8 cellular contexts compared by ENCODE assay signal in genomic region chr7:101952355-101953247, GRCh38.
DNase-seq lines count a peak whose midpoint lies in the region; ATAC-seq, FAIRE-seq and TF ChIP-seq lines count a peak whose summit lies in the region.

No MANE protein-coding gene starts in this region.

- in situ Hi-C loops in K562 (cut with MboI) = no loop called here

- CTCF ChIA-PET in A549 (lab: Yijun Ruan, JAX) = interaction anchor here (1.1 kb wide), 1 partner anchor 125 kb away, joined by 3 read pairs; no protein-coding TSS in a partner anchor
- CTCF ChIA-PET in K562 (lab: Yijun Ruan, JAX; ENCODE audit: low intra/inter-chr PET ratio) = no interaction called here
- CTCF ChIA-PET in activated CD8-positive, alpha-beta memory T cell treated with anti-CD3 and anti-CD28 coated beads, Interleukin-2, amount 10 ng/mL, durations not matched to agents 7 days and 5 days (lab: Charles Lee) = no interaction called here
- CTCF ChIA-PET in T-cell (lab: Charles Lee) = no interaction called here

- peak overlapping the region; percentile 24 to 99 for H3K18ac ChIP-seq in mesenchymal stem cell (ENCODE audit: low read depth in 1 of 2, low read length in 2 of 2)

- no peak overlapping the region for H3K27ac Mint-ChIP-seq in activated CD8-positive, alpha-beta memory T cell treated with anti-CD3 and anti-CD28 coated beads, Interleukin-2, amount 10 ng/mL, durations not matched to agents 7 days and 5 days
- no peak overlapping the region for H3K27ac Mint-ChIP-seq in T-cell

- DNase-seq in A549 (ENCODE audit: low read depth in 1 of 2, low spot score in 1 of 2) (peak in 1 of 2 experiments; percentile 29), HT1080 (ENCODE audit: low read depth) (peak; percentile 79), K562 (ENCODE audit: extremely low read depth in 1 of 4, low spot score in 3 of 4) (peak in 3 of 4 experiments; percentile 34 to 42 (median 41)), mesenchymal stem cell (peak; percentile 97), HK-2 (ENCODE audit: unreplicated experiment) (no peak), T-cell (no peak)
- no peak for DNase-seq in activated CD8-positive, alpha-beta memory T cell treated with anti-CD3 and anti-CD28 coated beads, Interleukin-2, amount 10 ng/mL, durations not matched to agents 7 days and 5 days
- no peak for DNase-seq in NK-92 treated with Interleukin-12 subunit alpha and Interleukin-12 subunit beta, amount 100 ng/mL, for 24 hours (lab: John Stamatoyannopoulos, UW)

- peak overlapping the region in 1 of 2 experiments; percentile 0 for H3K23ac ChIP-seq in mesenchymal stem cell (ENCODE audit: low read length in 2 of 2)

- no peaks in the 10 kb centered on the region for H3K36me3 Mint-ChIP-seq in activated CD8-positive, alpha-beta memory T cell treated with anti-CD3 and anti-CD28 coated beads, Interleukin-2, amount 10 ng/mL, durations not matched to agents 7 days and 5 days
- H3K36me3 Mint-ChIP-seq in T-cell = peaks cover 8% of the 10 kb centered on the region

- no TSS peak for BruUV-seq in K562 (replicated peaks; lab: Mats Ljungman, UMichigan)

- no peaks in the 10 kb centered on the region; the same call in 2 of the 3 replicates for H3K36me3 ChIP-seq in K562 (ENCODE audit: control insufficient read depth, insufficient read depth, low read length)
- no peaks in the 10 kb centered on the region for H3K36me3 ChIP-seq in mesenchymal stem cell (ENCODE audit: control insufficient read depth in 1 of 2, insufficient read depth in 2 of 2, low read depth in 1 of 2, low read length in 2 of 2)

- H3K9ac ChIP-seq in K562 (ENCODE audit: insufficient read depth in 1 of 2, low read depth in 2 of 2, low read length in 2 of 2) (peak overlapping the region in 1 of 2 experiments; percentile 70; a peak in 1 of 4 replicates), mesenchymal stem cell (ENCODE audit: low read length) (peak overlapping the region; percentile 87)

- H4K8ac ChIP-seq in mesenchymal stem cell (ENCODE audit: low read length) = peak overlapping the region; percentile 45

- peak overlapping the region; percentile 4 for H2BK120ac ChIP-seq in mesenchymal stem cell (ENCODE audit: low read depth, low read length)

- no peaks in the 10 kb centered on the region for H3K9me3 ChIP-seq in A549
- H3K9me3 ChIP-seq in K562 (replicated peaks; ENCODE audit: control insufficient read depth, insufficient read depth, low read depth, low read length) = no peaks in the 10 kb centered on the region
- no peaks in the 10 kb centered on the region for H3K9me3 ChIP-seq in mesenchymal stem cell (ENCODE audit: control insufficient read depth, low read length)

- H3K4ac ChIP-seq in mesenchymal stem cell (ENCODE audit: low read depth in 1 of 2, low read length in 2 of 2) = peak overlapping the region; percentile 46 to 90

- peak overlapping the region; percentile 15 to 99 for H2BK12ac ChIP-seq in mesenchymal stem cell (ENCODE audit: low read length in 2 of 2)

- H2AK5ac ChIP-seq in mesenchymal stem cell (ENCODE audit: low read length, severe bottlenecking) = no peak overlapping the region

- H3K4me2 ChIP-seq in A549 (peak overlapping the region; percentile 31), K562 (ENCODE audit: insufficient read depth, low read length) (no peak overlapping the region), mesenchymal stem cell (ENCODE audit: low read length, poor library complexity, severe bottlenecking) (no peak overlapping the region)

- TF ChIP-seq CTCF in A549 (IDR thresholded peaks at IDR 0.05) (no peak), K562 (IDR thresholded peaks at IDR 0.05 in 2 of 3, conservative IDR thresholded peaks at IDR 0.05 in 1 of 3; ENCODE audit: insufficient read depth in 2 of 3, low read depth in 1 of 3, low read length in 3 of 3) (no peak)

- H3K4me3 Mint-ChIP-seq in activated CD8-positive, alpha-beta memory T cell treated with anti-CD3 and anti-CD28 coated beads, Interleukin-2, amount 10 ng/mL, durations not matched to agents 7 days and 5 days = no peak overlapping the region
- no peak overlapping the region for H3K4me3 Mint-ChIP-seq in T-cell

- H3K9me1 ChIP-seq in K562 (ENCODE audit: control insufficient read depth, insufficient read depth, low read length) = no peaks in the 10 kb centered on the region

- H3K79me2 ChIP-seq in K562 (ENCODE audit: control insufficient read depth, insufficient read depth, low read length) = peaks cover 29% of the 10 kb centered on the region

- H3K27me3 ChIP-seq in K562 (ENCODE audit: control insufficient read depth in 2 of 2, insufficient read depth in 2 of 2, low read length in 2 of 2) (no peaks in the 10 kb centered on the region), mesenchymal stem cell (ENCODE audit: control insufficient read depth in 1 of 2, insufficient read depth in 1 of 2, low read length in 2 of 2) (no peaks in the 10 kb centered on the region)

- H3K9me3 Mint-ChIP-seq in activated CD8-positive, alpha-beta memory T cell treated with anti-CD3 and anti-CD28 coated beads, Interleukin-2, amount 10 ng/mL, durations not matched to agents 7 days and 5 days (ENCODE audit: low read depth) = no peaks in the 10 kb centered on the region
- H3K9me3 Mint-ChIP-seq in T-cell = no peaks in the 10 kb centered on the region

- H3K4me3 ChIP-seq in A549 = no peak overlapping the region
- no peak overlapping the region for H3K4me3 ChIP-seq in K562
- peak overlapping the region in 1 of 2 experiments; percentile 59 for H3K4me3 ChIP-seq in mesenchymal stem cell (ENCODE audit: insufficient read depth in 1 of 2, low read depth in 1 of 2, low read length in 2 of 2)

- peaks cover 12% of the 10 kb centered on the region for H3K4me1 Mint-ChIP-seq in activated CD8-positive, alpha-beta memory T cell treated with anti-CD3 and anti-CD28 coated beads, Interleukin-2, amount 10 ng/mL, durations not matched to agents 7 days and 5 days
- peaks cover 8 to 15% (median 12%) of the 10 kb centered on the region in 3 donors for H3K4me1 Mint-ChIP-seq in T-cell

- peaks cover 33% of the 10 kb centered on the region for H3K4me1 ChIP-seq in A549
- H3K4me1 ChIP-seq in K562 (replicated peaks in 1 of 2; ENCODE audit: control insufficient read depth in 2 of 2, insufficient read depth in 2 of 2, low read length in 2 of 2) = peaks cover 10 to 13% of the 10 kb centered on the region in 2 experiments
- H3K4me1 ChIP-seq in mesenchymal stem cell (ENCODE audit: control insufficient read depth, insufficient read depth, low read depth, low read length) = peaks cover 8% of the 10 kb centered on the region

- peak overlapping the region; percentile 15 for H2BK15ac ChIP-seq in mesenchymal stem cell (ENCODE audit: low read depth, poor library complexity, severe bottlenecking)

- ATAC-seq in A549 (no peak), K562 (no peak), T-cell (replicated peaks in 1 of 4) (no peak)
- ATAC-seq in activated CD8-positive, alpha-beta memory T cell treated with anti-CD3 and anti-CD28 coated beads, Interleukin-2, amount 10 ng/mL, durations not matched to agents 7 days and 5 days = no peak

- H4K91ac ChIP-seq in mesenchymal stem cell (ENCODE audit: low read length) = peak overlapping the region; percentile 79

- H3K14ac ChIP-seq in mesenchymal stem cell (ENCODE audit: low read length in 2 of 2) = peak overlapping the region in 1 of 2 experiments; percentile 75

- 89% methylated on average over 29 of the region's 29 CpGs for WGBS in A549 (ENCODE audit: missing lambda C conversion rate)
- WGBS in K562 (ENCODE audit: insufficient coverage, low coverage, missing lambda C conversion rate) = 84% methylated on average over 29 of the region's 29 CpGs
- 75% methylated on average over 26 of the region's 29 CpGs for WGBS in mesenchymal stem cell

- FAIRE-seq in A549 (lab: Jason Lieb, UNC) (no peak), K562 (lab: Jason Lieb, UNC) (no peak)

- H4K20me1 ChIP-seq in K562 (replicated peaks; ENCODE audit: control insufficient read depth, insufficient read depth, low read length) = peaks cover 8% of the 10 kb centered on the region; the same call in 1 of the 2 replicates

- no peak for TF ChIP-seq EP300 in A549 (IDR thresholded peaks at IDR 0.05)
- peak; percentile 8; the same call in 1 of the 2 replicates for TF ChIP-seq EP300 in K562 (IDR thresholded peaks at IDR 0.05; ENCODE audit: low read length)

- POLR2A ChIA-PET in A549 (lab: Yijun Ruan, JAX) (no interaction called here), K562 (lab: Yijun Ruan, JAX) (interaction anchor here (0.6 kb wide), 2 partner anchors 22 to 49 kb away, joined by 3 to 5 read pairs; no protein-coding TSS in a partner anchor), T-cell (lab: Charles Lee) (no interaction called here)

- H2AFZ ChIP-seq in K562 (ENCODE audit: low read depth, low read length) = no peak overlapping the region
- H2AFZ ChIP-seq in mesenchymal stem cell (ENCODE audit: low read depth, low read length) = no peak overlapping the region

- peak overlapping the region; percentile 41 to 73; a peak in 5 of 6 replicates for H3K27ac ChIP-seq in A549
- H3K27ac ChIP-seq in K562 (ENCODE audit: extremely low read depth, low read depth, low read length) = no peak overlapping the region
- no peak overlapping the region for H3K27ac ChIP-seq in mesenchymal stem cell (ENCODE audit: low read length, poor library complexity, severe bottlenecking)

- peaks cover 27% of the 10 kb centered on the region for H3K79me1 ChIP-seq in mesenchymal stem cell (replicated peaks; ENCODE audit: low read length, poor library complexity, severe bottlenecking)

- no peak for TF ChIP-seq RAD21 in A549 (conservative IDR thresholded peaks at IDR 0.05 in 1 of 2, IDR thresholded peaks at IDR 0.05 in 1 of 2)
- TF ChIP-seq RAD21 in K562 (CRISPR knock-in tag; conservative IDR thresholded peaks at IDR 0.05 in 1 of 2, IDR thresholded peaks at IDR 0.05 in 1 of 2) = no peak

- no peaks in the 10 kb centered on the region for H3K27me3 Mint-ChIP-seq in activated CD8-positive, alpha-beta memory T cell treated with anti-CD3 and anti-CD28 coated beads, Interleukin-2, amount 10 ng/mL, durations not matched to agents 7 days and 5 days
- no peaks in the 10 kb centered on the region for H3K27me3 Mint-ChIP-seq in T-cell

- TF ChIP-seq POLR2A in A549 (IDR thresholded peaks at IDR 0.05; ENCODE audit: low read length) (no peak), K562 (conservative IDR thresholded peaks at IDR 0.05) (no peak)

- no peak overlapping the region for H2BK5ac ChIP-seq in mesenchymal stem cell (ENCODE audit: low read depth, low read length, poor library complexity, severe bottlenecking)

- intact Hi-C loops in K562 (cut with micrococcal nuclease) = no loop called here

TF ChIP-seq in A549, 52 proteins besides CTCF, POLR2A, EP300 and RAD21:
- no peak for TF ChIP-seq FOSL2 (IDR thresholded peaks at IDR 0.05)
- TF ChIP-seq FOSL2 (CRISPR knock-in tag; IDR thresholded peaks at IDR 0.05) = peak; percentile 83
- no peak for TF ChIP-seq ZSCAN20 (CRISPR knock-in tag; IDR thresholded peaks at IDR 0.05)

TF ChIP-seq in K562, 482 proteins besides CTCF, POLR2A, EP300 and RAD21 (continues in another document):
- TF ChIP-seq MEIS2 (IDR thresholded peaks at IDR 0.05; ENCODE audit: partially characterized antibody) (peak; percentile 88), PHB2 (IDR thresholded peaks at IDR 0.05; ENCODE audit: low read depth) (no peak), ZNF41 (CRISPR knock-in tag; conservative IDR thresholded peaks at IDR 0.05) (no peak), SMARCA4 (IDR thresholded peaks at IDR 0.05) (peak; percentile 73), C11orf30 (IDR thresholded peaks at IDR 0.05; ENCODE audit: low read depth) (no peak), ZKSCAN8 (CRISPR knock-in tag; IDR thresholded peaks at IDR 0.05) (no peak), IRF2 (CRISPR knock-in tag; IDR thresholded peaks at IDR 0.05) (no peak), GATA2 (CRISPR knock-in tag; IDR thresholded peaks at IDR 0.05) (no peak)

Comparison
In these comparisons a context has a peak if more than half of its experiments do, and no peak if none do; other contexts are left out.
1. DNase-seq: peak in HT1080 (single experiment), K562 (3 of 4) and mesenchymal stem cell (single experiment); none in activated CD8-positive, alpha-beta memory T cell treated with anti-CD3 and anti-CD28 coated beads, Interleukin-2, amount 10 ng/mL, durations not matched to agents 7 days and 5 days (single experiment), HK-2 (single experiment), NK-92 treated with Interleukin-12 subunit alpha and Interleukin-12 subunit beta, amount 100 ng/mL, for 24 hours (single experiment) and T-cell (0 of 34).
2. H3K27ac ChIP-seq: peak in A549 (2 of 2); none in K562 (single experiment) and mesenchymal stem cell (single experiment).
3. Of the 35 proteins assayed by ChIP-seq in both K562 and A549: peak only in K562: EP300 and JUNB; only in A549: none; in both: none; in neither: 32; mixed calls (peak in some experiments, not most) for 1.